7 cellular contexts compared by ENCODE assay signal in genomic region chr3:48716508-48716981, GRCh38. TPM values are rescaled to one million over a fixed set of nuclear protein-coding genes. Genes with fewer than 3 reads are reported as not detected.
DNase-seq lines count a peak whose midpoint lies in the region; ATAC-seq and TF ChIP-seq lines count a peak whose summit lies in the region.

No MANE protein-coding gene starts in this region.

- DNase-seq in T-cell (peak in 19 of 34 experiments; percentile 6 to 34 (median 17)), mesothelial cell of epicardium (ENCODE audit: low spot score in 2 of 2, unreplicated experiment in 2 of 2) (peak in 1 of 2 experiments; percentile 43), transverse colon (peak; percentile 35), epidermal melanocyte (ENCODE audit: insufficient read length, low spot score) (no peak)
- DNase-seq in central memory CD8-positive, alpha-beta T cell (ENCODE audit: low spot score in 2 of 2): peak in 1 of 2 donors; percentile 17

- no peak for TF ChIP-seq EP300 in transverse colon (IDR thresholded peaks at IDR 0.05; ENCODE audit: low read depth)

- peak overlapping the region; percentile 93 to 99 (median 98) for H3K4me3 Mint-ChIP-seq in T-cell
- peak overlapping the region; percentile 96 for H3K4me3 Mint-ChIP-seq in central memory CD8-positive, alpha-beta T cell
- H3K4me3 Mint-ChIP-seq in mesothelial cell of epicardium: peak overlapping the region; percentile 97

- H3K9me3 Mint-ChIP-seq in T-cell (no peaks in the 10 kb centered on the region), mesothelial cell of epicardium (no peaks in the 10 kb centered on the region)
- no peaks in the 10 kb centered on the region for H3K9me3 Mint-ChIP-seq in central memory CD8-positive, alpha-beta T cell

- peaks cover 15% of the 10 kb centered on the region for H3K4me1 ChIP-seq in HUES48 (ENCODE audit: control insufficient read depth, insufficient read depth, low read length)
- H3K4me1 ChIP-seq in transverse colon: peaks cover 12 to 75% (median 55%) of the 10 kb centered on the region in 4 donors

- H3K9me3 ChIP-seq in HUES48 (ENCODE audit: control insufficient read depth, insufficient read depth, low read length) (no peaks in the 10 kb centered on the region), transverse colon (no peaks in the 10 kb centered on the region)

- H3K4me3 ChIP-seq in HUES48 (ENCODE audit: low read depth, low read length) (peak overlapping the region; percentile 97), transverse colon (peak overlapping the region; percentile 81 to 97 (median 90))

- TF ChIP-seq CTCF in mesothelial cell of epicardium (IDR thresholded peaks at IDR 0.05; ENCODE audit: unreplicated experiment) (no peak), transverse colon (IDR thresholded peaks at IDR 0.05) (no peak)

- CTCF ChIA-PET in T-cell (lab: Charles Lee): interaction anchor here (0.6 to 1.4 kb wide), 7 partner anchors 30 to 754 kb away, joined by 3 to 8 read pairs (median 3); partner anchors contain the start of gene DAG1 (in 1 of the 2)

- H3K27me3 Mint-ChIP-seq in T-cell: no peaks in the 10 kb centered on the region
- no peaks in the 10 kb centered on the region for H3K27me3 Mint-ChIP-seq in central memory CD8-positive, alpha-beta T cell
- no peaks in the 10 kb centered on the region for H3K27me3 Mint-ChIP-seq in mesothelial cell of epicardium (ENCODE audit: low read depth)

- H3K36me3 Mint-ChIP-seq in T-cell (peaks cover 4% of the 10 kb centered on the region), mesothelial cell of epicardium (peaks cover 16% of the 10 kb centered on the region)
- peaks cover 30% of the 10 kb centered on the region for H3K36me3 Mint-ChIP-seq in central memory CD8-positive, alpha-beta T cell (ENCODE audit: insufficient read depth)

- no peaks in the 10 kb centered on the region for H3K27me3 ChIP-seq in HUES48 (ENCODE audit: control insufficient read depth, insufficient read depth, low read length)
- no peaks in the 10 kb centered on the region for H3K27me3 ChIP-seq in transverse colon

- H3K27ac ChIP-seq in HUES48 (ENCODE audit: low read depth, low read length): peak overlapping the region; percentile 98
- peak overlapping the region; percentile 91 to 93 (median 92) for H3K27ac ChIP-seq in transverse colon

- POLR2A ChIA-PET in T-cell (lab: Charles Lee): interaction anchor here in 1 of 2 donors (0.7 kb wide), 2 partner anchors 617 to 697 kb away, joined by 3 to 5 read pairs; no protein-coding TSS in a partner anchor

- peaks cover 37% of the 10 kb centered on the region for H3K36me3 ChIP-seq in HUES48 (ENCODE audit: control insufficient read depth, insufficient read depth, low read length)
- H3K36me3 ChIP-seq in transverse colon: peaks cover 0 to 7% (median 2%) of the 10 kb centered on the region in 4 donors

- ATAC-seq in T-cell (replicated peaks in 1 of 4) (peak in 3 of 4 experiments; percentile 9 to 11 (median 11)), GM21360 (IDR thresholded peaks at IDR 0.05; ENCODE audit: unreplicated experiment) (no peak)
- peak; percentile 29 for ATAC-seq in central memory CD8-positive, alpha-beta T cell (replicated peaks; ENCODE audit: extremely low read depth, poor library complexity, severe bottlenecking)

- in situ Hi-C loops in transverse colon (cut with MboI; ENCODE audit: low pct_ligation_motif_present in 1 of 4, low pct_unique_long_range_greater_than_20kb in 1 of 4, low sequenced_read_pairs in 3 of 4): no loop called here

- peak overlapping the region; percentile 99 for H3K9ac ChIP-seq in HUES48 (ENCODE audit: low read depth, low read length)

- 0 to 1% methylated on average over 2 to 13 of the region's 16 CpGs for WGBS in transverse colon (ENCODE audit: low coverage in 1 of 2), 2 donors

- intact Hi-C loops in transverse colon (cut with DNase I; ENCODE audit: low total_unique reads): no loop called here

- peaks cover 48 to 52% (median 48%) of the 10 kb centered on the region in 3 donors for H3K4me1 Mint-ChIP-seq in T-cell
- peaks cover 43% of the 10 kb centered on the region for H3K4me1 Mint-ChIP-seq in central memory CD8-positive, alpha-beta T cell
- H3K4me1 Mint-ChIP-seq in mesothelial cell of epicardium: peaks cover 41% of the 10 kb centered on the region

- H3K27ac Mint-ChIP-seq in T-cell: peak overlapping the region; percentile 83 to 95
- H3K27ac Mint-ChIP-seq in central memory CD8-positive, alpha-beta T cell (ENCODE audit: low read depth): peak overlapping the region; percentile 94
- H3K27ac Mint-ChIP-seq in mesothelial cell of epicardium: peak overlapping the region; percentile 100

- TF ChIP-seq POLR2A in transverse colon (IDR thresholded peaks at IDR 0.05): no peak

RNA-seq across cellular contexts. Expression of gene IP6K2, which starts 0.5 kb away (rescaled TPM):
- total RNA-seq in T-cell: 10 to 100 TPM; 69.0 to 95.7 (median 77.6) TPM
- total RNA-seq in mesothelial cell of epicardium: 207 to 212 TPM (median 209 TPM) in 3 replicates
- total RNA-seq in transverse colon: 100 to 1,000 TPM; 169 to 255 (median 225) TPM

RNA-seq across cellular contexts. Expression of gene NCKIPSD, which starts 30.8 kb away (rescaled TPM):
- total RNA-seq in T-cell (10 to 100 TPM; 17.4 to 23.4 (median 20.4) TPM), mesothelial cell of epicardium (30.7 to 33.5 TPM (median 31.9 TPM) in 3 replicates), transverse colon (10 to 100 TPM; 42.3 to 74.6 (median 49.2) TPM)

RNA-seq across cellular contexts. Expression of gene CELSR3, which starts 53.9 kb away (rescaled TPM):
- total RNA-seq in T-cell (1 to 10 TPM; 5.6 to 7.4 (median 6.2) TPM), mesothelial cell of epicardium (5.0 to 5.6 TPM (median 5.2 TPM) in 3 replicates), transverse colon (10 to 100 TPM in 1 of 4 donors, 1 to 10 TPM in 3; 1.2 to 15.0 (median 3.9) TPM)
